In genomic region chr7:297611-298374, GRCh38 we compare ENCODE assay signal across 28 cellular contexts. TPM values are rescaled to one million over a fixed set of nuclear protein-coding genes. Genes with fewer than 3 reads are reported as not detected.
"Had no signal": no experiment of that assay in that cellular context is flagged by ENCODE, and none has a peak within 500 bp of the region (broad histone marks: within the 10 kb centered on the region; RNA-seq: fewer than 3 reads in every experiment).

No MANE protein-coding gene starts in this region.

- H3K27me3 ChIP-seq: Peyer's patch had no signal

- H3K27ac Mint-ChIP-seq: activated CD8-positive, alpha-beta T cell treated with anti-CD3 and anti-CD28 coated beads, Interleukin-2, amount 10 ng/mL, durations not matched to agents 7 days and 5 days; activated naive CD4-positive, alpha-beta T cell treated with anti-CD3 and anti-CD28 coated beads, Interleukin-2, amount 10 ng/mL, durations not matched to agents 7 days and 5 days; activated naive CD8-positive, alpha-beta T cell treated with anti-CD3 and anti-CD28 coated beads for 36 hours; activated T-cell treated with anti-CD3 and anti-CD28 coated beads, Interleukin-2, amount 50 U/mL, for 24 hours; activated T-helper 1 cell treated with anti-CD3 and anti-CD28 coated beads, Interleukin-12 subunit alpha, Interleukin-12 subunit beta, Interleukin-2, Interleukin-4 antibody, amounts not matched to agents 30 ng/mL and 10 ng/mL and 1 ng/mL, durations not matched to agents 14 hours and 24 hours and 36 hours; WTC11 had no signal

- H3K4me3 ChIP-seq: cardiac muscle cell, Peyer's patch, SJSA1 had no signal

- H3K4me3 Mint-ChIP-seq: activated CD8-positive, alpha-beta T cell treated with anti-CD3 and anti-CD28 coated beads, Interleukin-2, amount 10 ng/mL, durations not matched to agents 7 days and 5 days; activated naive CD4-positive, alpha-beta T cell treated with anti-CD3 and anti-CD28 coated beads, Interleukin-2, amount 10 ng/mL, durations not matched to agents 7 days and 5 days; activated naive CD8-positive, alpha-beta T cell treated with anti-CD3 and anti-CD28 coated beads for 36 hours; activated T-cell treated with anti-CD3 and anti-CD28 coated beads, Interleukin-2, amount 50 U/mL, for 24 hours; activated T-helper 1 cell treated with anti-CD3 and anti-CD28 coated beads, Interleukin-12 subunit alpha, Interleukin-12 subunit beta, Interleukin-2, Interleukin-4 antibody, amounts not matched to agents 30 ng/mL and 10 ng/mL and 1 ng/mL, durations not matched to agents 14 hours and 24 hours and 36 hours; WTC11 had no signal

- H3K9me3 ChIP-seq: Peyer's patch, SJSA1 had no signal

- H3K4me1 Mint-ChIP-seq: activated naive CD4-positive, alpha-beta T cell treated with anti-CD3 and anti-CD28 coated beads, Interleukin-2, amount 10 ng/mL, durations not matched to agents 7 days and 5 days; activated naive CD8-positive, alpha-beta T cell treated with anti-CD3 and anti-CD28 coated beads for 36 hours; WTC11 had no signal

- H3K36me3 ChIP-seq: brain microvascular endothelial cell, cardiac muscle cell, Peyer's patch, SJSA1 had no signal

- H3K4me1 ChIP-seq: SJSA1 had no signal

- ATAC-seq: activated CD8-positive, alpha-beta T cell treated with anti-CD3 and anti-CD28 coated beads, Interleukin-2, amount 10 ng/mL, durations not matched to agents 7 days and 5 days; SK-N-SH treated with all-trans-retinoic acid at 6 μM for 48 hours; WTC11 had no signal

- H3K27ac ChIP-seq: brain microvascular endothelial cell, cardiac muscle cell, Peyer's patch, RWPE1, SJSA1 had no signal

- DNase-seq: activated CD4-positive, alpha-beta T cell treated with anti-CD3 and anti-CD28 coated beads for 48 hours; activated CD4-positive, alpha-beta T cell treated with anti-CD3 and anti-CD28 coated beads, Interleukin-2, amount 50 U/mL, for 4 hours; activated CD4-positive, CD25-positive, alpha-beta regulatory T cell treated with anti-CD3 and anti-CD28 coated beads, Interleukin-2, amount 50 U/mL, for 72 hours; activated CD8-positive, alpha-beta T cell treated with anti-CD3 and anti-CD28 coated beads, Interleukin-2, amount 10 ng/mL, durations not matched to agents 7 days and 5 days; activated gamma-delta T cell treated with Interleukin-2 at 50 U/mL for 16 hours; activated naive CD4-positive, alpha-beta T cell treated with anti-CD3 and anti-CD28 coated beads, Interleukin-2, amount 10 ng/mL, durations not matched to agents 7 days and 5 days; activated naive CD8-positive, alpha-beta T cell treated with anti-CD3 and anti-CD28 coated beads for 36 hours; activated T-cell treated with anti-CD3 and anti-CD28 coated beads, Interleukin-2, amount 50 U/mL, for 24 hours; brain microvascular endothelial cell; Karpas-422; MM.1S; NCI-H1105 treated with DMSO at 0.1 percent for 48 hours; NCI-H1436 treated with DMSO at 0.1 percent for 48 hours; NCI-H187; NCI-H2081; NCI-H446; NCI-H524; SHP77; SW 1271 had no signal

- H3K36me3 Mint-ChIP-seq: activated naive CD4-positive, alpha-beta T cell treated with anti-CD3 and anti-CD28 coated beads, Interleukin-2, amount 10 ng/mL, durations not matched to agents 7 days and 5 days; activated naive CD8-positive, alpha-beta T cell treated with anti-CD3 and anti-CD28 coated beads for 36 hours; WTC11 had no signal

- H3K9me3 Mint-ChIP-seq: activated naive CD8-positive, alpha-beta T cell treated with anti-CD3 and anti-CD28 coated beads for 36 hours; activated T-cell treated with anti-CD3 and anti-CD28 coated beads, Interleukin-2, amount 50 U/mL, for 24 hours; activated T-helper 1 cell treated with anti-CD3 and anti-CD28 coated beads, Interleukin-12 subunit alpha, Interleukin-12 subunit beta, Interleukin-2, Interleukin-4 antibody, amounts not matched to agents 30 ng/mL and 10 ng/mL and 1 ng/mL, durations not matched to agents 14 hours and 24 hours and 36 hours; WTC11 had no signal

RNA-seq across cellular contexts. Expression of gene FOXL3, which starts 7.8 kb away (rescaled TPM):
- total RNA-seq: activated CD8-positive, alpha-beta T cell treated with anti-CD3 and anti-CD28 coated beads, Interleukin-2, amount 10 ng/mL, durations not matched to agents 7 days and 5 days; activated naive CD8-positive, alpha-beta T cell treated with anti-CD3 and anti-CD28 coated beads for 36 hours; activated T-helper 1 cell treated with anti-CD3 and anti-CD28 coated beads, Interleukin-12 subunit alpha, Interleukin-12 subunit beta, Interleukin-2, Interleukin-4 antibody, amounts not matched to agents 30 ng/mL and 10 ng/mL and 1 ng/mL, durations not matched to agents 14 hours and 24 hours and 36 hours; cardiac muscle cell; Peyer's patch; SJSA1; T-helper 1 cell treated with Interleukin-12 subunit alpha and Interleukin-12 subunit beta and Interleukin-4 antibody, amounts not matched to agents 30 ng/mL and 1 ng/mL, for 36 hours; WTC11 had no signal
- polyA plus RNA-seq: adipose tissue, cardiac muscle cell had no signal
